ENCODE assay signal across 11 cellular contexts in genomic region chr16:57268804-57269800, GRCh38. TPM values are rescaled to one million over a fixed set of nuclear protein-coding genes. Genes with fewer than 3 reads are reported as not detected.
DNase-seq lines count a peak whose midpoint lies in the region; ATAC-seq and TF ChIP-seq lines count a peak whose summit lies in the region.
"Had no signal": no experiment of that assay in that cellular context is flagged by ENCODE, and none has a peak within 500 bp of the region (broad histone marks: within the 10 kb centered on the region; RNA-seq: fewer than 3 reads in every experiment).

No MANE protein-coding gene starts in this region.

- H3K9me3 Mint-ChIP-seq in T-helper 2 cell treated with Interferon-gamma antibody and Interleukin-4, amounts not matched to agents 5 μg/mL and 100 μg/mL, for 36 hours: no peaks in the 10 kb centered on the region
- H3K9me3 Mint-ChIP-seq in GM23338: no peaks in the 10 kb centered on the region
- H3K9me3 Mint-ChIP-seq: naive B cell had no signal

- H3K79me2 ChIP-seq in GM23338 (replicated peaks; ENCODE audit: insufficient read depth): no peaks in the 10 kb centered on the region

- 41 to 49% (median 46%) methylated on average over 13 to 14 of the region's 14 CpGs for WGBS in heart left ventricle, 4 donors

- H3K4me1 Mint-ChIP-seq in T-helper 2 cell treated with Interferon-gamma antibody and Interleukin-4, amounts not matched to agents 5 μg/mL and 100 μg/mL, for 36 hours (ENCODE audit: low read depth): peaks cover 30% of the 10 kb centered on the region
- peaks cover 16% of the 10 kb centered on the region for H3K4me1 Mint-ChIP-seq in GM23338

- DNase-seq in ELF-1 (ENCODE audit: low read depth, low spot score) (peak; percentile 54), heart left ventricle (peak; percentile 64 to 88 (median 76)), omental fat pad (ENCODE audit: low spot score) (no peak), GDM1 (lab: John Stamatoyannopoulos, UW) (no peak), medulla oblongata (ENCODE audit: extremely low spot score) (no peak), GM23338 (ENCODE audit: low spot score) (no peak)
- no peak for DNase-seq in T-helper 2 cell treated with Interferon-gamma antibody and Interleukin-4, amounts not matched to agents 5 μg/mL and 100 μg/mL, for 36 hours (ENCODE audit: low spot score)
- DNase-seq: naive B cell, NCI-H1417 treated with DMSO at 0.1 percent for 48 hours had no signal

- H3K27me3 Mint-ChIP-seq in T-helper 2 cell treated with Interferon-gamma antibody and Interleukin-4, amounts not matched to agents 5 μg/mL and 100 μg/mL, for 36 hours (ENCODE audit: low read depth): no peaks in the 10 kb centered on the region
- peaks cover 11% of the 10 kb centered on the region for H3K27me3 Mint-ChIP-seq in GM23338 (ENCODE audit: insufficient read depth, low read depth, poor library complexity)
- H3K27me3 Mint-ChIP-seq: naive B cell had no signal

- peak overlapping the region in 11 of 12 donors; percentile 31 to 82 (median 71) for H3K27ac ChIP-seq in heart left ventricle
- H3K27ac ChIP-seq in GM23338 (ENCODE audit: low read depth): no peak overlapping the region
- H3K27ac ChIP-seq: ascending aorta had no signal

- no peak overlapping the region for H3K4me3 Mint-ChIP-seq in T-helper 2 cell treated with Interferon-gamma antibody and Interleukin-4, amounts not matched to agents 5 μg/mL and 100 μg/mL, for 36 hours
- no peak overlapping the region for H3K4me3 Mint-ChIP-seq in GM23338

- H3K9me3 ChIP-seq in heart left ventricle: no peaks in the 10 kb centered on the region
- H3K9me3 ChIP-seq: ascending aorta had no signal

- H2AFZ ChIP-seq in GM23338: no peak overlapping the region

- TF ChIP-seq CTCF in heart left ventricle (IDR thresholded peaks at IDR 0.05) (no peak), omental fat pad (IDR thresholded peaks at IDR 0.05) (no peak), GM23338 (conservative IDR thresholded peaks at IDR 0.05; ENCODE audit: low read depth in 2 of 2) (no peak)

- H3K36me3 Mint-ChIP-seq in T-helper 2 cell treated with Interferon-gamma antibody and Interleukin-4, amounts not matched to agents 5 μg/mL and 100 μg/mL, for 36 hours (ENCODE audit: low read depth): no peaks in the 10 kb centered on the region
- no peaks in the 10 kb centered on the region for H3K36me3 Mint-ChIP-seq in GM23338 (ENCODE audit: low read depth)
- H3K36me3 Mint-ChIP-seq: naive B cell had no signal

- ATAC-seq in heart left ventricle (peak; percentile 69 to 89 (median 86)), omental fat pad (ENCODE audit: low FRiP score) (peak; percentile 64), HG02571 (IDR thresholded peaks at IDR 0.05; ENCODE audit: unreplicated experiment) (no peak), GM23338 (no peak)

- intact Hi-C loops in heart left ventricle (cut with DNase I): no loop called here

- TF ChIP-seq POLR2A in heart left ventricle (IDR thresholded peaks at IDR 0.05): peak in 1 of 2 donors; percentile 52

- no peaks in the 10 kb centered on the region for H3K9me2 ChIP-seq in GM23338 (ENCODE audit: insufficient read depth)

- H3K27ac Mint-ChIP-seq in T-helper 2 cell treated with Interferon-gamma antibody and Interleukin-4, amounts not matched to agents 5 μg/mL and 100 μg/mL, for 36 hours: peak overlapping the region; percentile 45
- no peak overlapping the region for H3K27ac Mint-ChIP-seq in GM23338
- H3K27ac Mint-ChIP-seq: naive B cell had no signal

- peaks cover 0 to 46% (median 22%) of the 10 kb centered on the region in 12 donors for H3K4me1 ChIP-seq in heart left ventricle
- 0 out of 2 replicates have a peak, but pooled peaks cover 6% of the 10 kb centered on the region for H3K4me1 ChIP-seq in GM23338 (ENCODE audit: insufficient read depth)

- H3K27me3 ChIP-seq in heart left ventricle (no peaks in the 10 kb centered on the region), GM23338 (ENCODE audit: insufficient read depth) (no peaks in the 10 kb centered on the region)
- H3K27me3 ChIP-seq: ascending aorta had no signal

- H3K4me3 ChIP-seq in heart left ventricle: no peak overlapping the region
- no peak overlapping the region for H3K4me3 ChIP-seq in GM23338
- H3K4me3 ChIP-seq: ascending aorta had no signal

- H3F3A ChIP-seq in GM23338 (replicated peaks; ENCODE audit: low read depth): no peaks in the 10 kb centered on the region

- no peaks in the 10 kb centered on the region for H3K36me3 ChIP-seq in heart left ventricle
- H3K36me3 ChIP-seq in GM23338 (ENCODE audit: insufficient read depth): no peaks in the 10 kb centered on the region
- H3K36me3 ChIP-seq: ascending aorta had no signal

- no peak overlapping the region for H3K4me2 ChIP-seq in GM23338

- H4K20me1 ChIP-seq in GM23338 (replicated peaks; ENCODE audit: insufficient read depth): no peaks in the 10 kb centered on the region

TF ChIP-seq in GM23338, 12 proteins besides CTCF, POLR2A, EP300 and RAD21 (continues in another document):
- TF ChIP-seq POLR2AphosphoS5 (IDR thresholded peaks at IDR 0.05; ENCODE audit: low read depth) (no peak), NANOG (IDR thresholded peaks at IDR 0.05; ENCODE audit: borderline replicate concordance) (no peak), ZNF331 (CRISPR knock-in tag; IDR thresholded peaks at IDR 0.05; ENCODE audit: low read depth) (no peak)
- TF ChIP-seq, protein P1, sequence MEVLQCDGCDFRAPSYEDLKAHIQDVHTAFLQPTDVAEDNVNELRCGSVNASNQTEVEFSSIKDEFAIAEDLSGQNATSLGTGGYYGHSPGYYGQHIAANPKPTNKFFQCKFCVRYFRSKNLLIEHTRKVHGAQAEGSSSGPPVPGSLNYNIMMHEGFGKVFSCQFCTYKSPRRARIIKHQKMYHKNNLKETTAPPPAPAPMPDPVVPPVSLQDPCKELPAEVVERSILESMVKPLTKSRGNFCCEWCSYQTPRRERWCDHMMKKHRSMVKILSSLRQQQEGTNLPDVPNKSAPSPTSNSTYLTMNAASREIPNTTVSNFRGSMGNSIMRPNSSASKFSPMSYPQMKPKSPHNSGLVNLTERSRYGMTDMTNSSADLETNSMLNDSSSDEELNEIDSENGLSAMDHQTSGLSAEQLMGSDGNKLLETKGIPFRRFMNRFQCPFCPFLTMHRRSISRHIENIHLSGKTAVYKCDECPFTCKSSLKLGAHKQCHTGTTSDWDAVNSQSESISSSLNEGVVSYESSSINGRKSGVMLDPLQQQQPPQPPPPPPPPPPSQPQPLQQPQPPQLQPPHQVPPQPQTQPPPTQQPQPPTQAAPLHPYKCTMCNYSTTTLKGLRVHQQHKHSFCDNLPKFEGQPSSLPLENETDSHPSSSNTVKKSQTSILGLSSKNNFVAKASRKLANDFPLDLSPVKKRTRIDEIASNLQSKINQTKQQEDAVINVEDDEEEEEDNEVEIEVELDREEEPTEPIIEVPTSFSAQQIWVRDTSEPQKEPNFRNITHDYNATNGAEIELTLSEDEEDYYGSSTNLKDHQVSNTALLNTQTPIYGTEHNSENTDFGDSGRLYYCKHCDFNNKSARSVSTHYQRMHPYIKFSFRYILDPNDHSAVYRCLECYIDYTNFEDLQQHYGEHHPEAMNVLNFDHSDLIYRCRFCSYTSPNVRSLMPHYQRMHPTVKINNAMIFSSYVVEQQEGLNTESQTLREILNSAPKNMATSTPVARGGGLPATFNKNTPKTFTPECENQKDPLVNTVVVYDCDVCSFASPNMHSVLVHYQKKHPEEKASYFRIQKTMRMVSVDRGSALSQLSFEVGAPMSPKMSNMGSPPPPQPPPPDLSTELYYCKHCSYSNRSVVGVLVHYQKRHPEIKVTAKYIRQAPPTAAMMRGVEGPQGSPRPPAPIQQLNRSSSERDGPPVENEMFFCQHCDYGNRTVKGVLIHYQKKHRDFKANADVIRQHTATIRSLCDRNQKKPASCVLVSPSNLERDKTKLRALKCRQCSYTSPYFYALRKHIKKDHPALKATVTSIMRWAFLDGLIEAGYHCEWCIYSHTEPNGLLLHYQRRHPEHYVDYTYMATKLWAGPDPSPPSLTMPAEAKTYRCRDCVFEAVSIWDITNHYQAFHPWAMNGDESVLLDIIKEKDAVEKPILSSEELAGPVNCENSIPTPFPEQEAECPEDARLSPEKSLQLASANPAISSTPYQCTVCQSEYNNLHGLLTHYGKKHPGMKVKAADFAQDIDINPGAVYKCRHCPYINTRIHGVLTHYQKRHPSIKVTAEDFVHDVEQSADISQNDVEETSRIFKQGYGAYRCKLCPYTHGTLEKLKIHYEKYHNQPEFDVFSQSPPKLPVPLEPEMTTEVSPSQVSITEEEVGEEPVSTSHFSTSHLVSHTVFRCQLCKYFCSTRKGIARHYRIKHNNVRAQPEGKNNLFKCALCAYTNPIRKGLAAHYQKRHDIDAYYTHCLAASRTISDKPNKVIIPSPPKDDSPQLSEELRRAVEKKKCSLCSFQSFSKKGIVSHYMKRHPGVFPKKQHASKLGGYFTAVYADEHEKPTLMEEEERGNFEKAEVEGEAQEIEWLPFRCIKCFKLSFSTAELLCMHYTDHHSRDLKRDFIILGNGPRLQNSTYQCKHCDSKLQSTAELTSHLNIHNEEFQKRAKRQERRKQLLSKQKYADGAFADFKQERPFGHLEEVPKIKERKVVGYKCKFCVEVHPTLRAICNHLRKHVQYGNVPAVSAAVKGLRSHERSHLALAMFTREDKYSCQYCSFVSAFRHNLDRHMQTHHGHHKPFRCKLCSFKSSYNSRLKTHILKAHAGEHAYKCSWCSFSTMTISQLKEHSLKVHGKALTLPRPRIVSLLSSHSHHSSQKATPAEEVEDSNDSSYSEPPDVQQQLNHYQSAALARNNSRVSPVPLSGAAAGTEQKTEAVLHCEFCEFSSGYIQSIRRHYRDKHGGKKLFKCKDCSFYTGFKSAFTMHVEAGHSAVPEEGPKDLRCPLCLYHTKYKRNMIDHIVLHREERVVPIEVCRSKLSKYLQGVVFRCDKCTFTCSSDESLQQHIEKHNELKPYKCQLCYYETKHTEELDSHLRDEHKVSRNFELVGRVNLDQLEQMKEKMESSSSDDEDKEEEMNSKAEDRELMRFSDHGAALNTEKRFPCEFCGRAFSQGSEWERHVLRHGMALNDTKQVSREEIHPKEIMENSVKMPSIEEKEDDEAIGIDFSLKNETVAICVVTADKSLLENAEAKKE (CRISPR knock-in tag; IDR thresholded peaks at IDR 0.05): no peak

RNA-seq across cellular contexts. Expression of gene PLLP, which starts 15.4 kb away (rescaled TPM):
- total RNA-seq in heart left ventricle (10 to 100 TPM in 1 of 9 donors, 1 to 10 TPM in 8; 2.0 to 14.8 (median 2.4) TPM), omental fat pad (10 to 100 TPM in 3 of 4 donors, 1 to 10 TPM in 1; 9.0 to 49.1 (median 12.2) TPM)
- polyA plus RNA-seq in heart left ventricle (10 to 100 TPM in 1 of 2 donors, 1 to 10 TPM in 1; 8.2 to 10.4 TPM), GM23338 (2016; fragmentation: Nextera tagmentation; extraction: Ambion mirVana) (1.3 and 1.9 TPM in 2 replicates)
- 2.1 and 6.1 TPM in 2 replicates for total RNA-seq in GM23338 (2014; rRNA removed; shearing (Covaris generic))

RNA-seq across cellular contexts. Expression of gene ARL2BP, which starts 24.0 kb away (rescaled TPM):
- 10 to 100 TPM; 43.9 to 68.8 (median 52.1) TPM for total RNA-seq in heart left ventricle
- polyA plus RNA-seq in heart left ventricle: 10 to 100 TPM; 40.3 to 83.5 TPM
- total RNA-seq in omental fat pad: 10 to 100 TPM; 48.8 to 67.3 (median 65.0) TPM
- 13.2 and 13.4 TPM in 2 replicates for total RNA-seq in GM23338 (2014; rRNA removed; shearing (Covaris generic))
- polyA plus RNA-seq in GM23338 (2016; fragmentation: Nextera tagmentation; extraction: Ambion mirVana): 10.3 and 10.9 TPM in 2 replicates

Comparison
In these comparisons a context has a peak if more than half of its experiments do, and no peak if none do; other contexts are left out.
1. DNase-seq: peak in ELF-1 (single experiment) and heart left ventricle (5 of 5); none in T-helper 2 cell treated with Interferon-gamma antibody and Interleukin-4, amounts not matched to agents 5 μg/mL and 100 μg/mL, for 36 hours (single experiment), omental fat pad (single experiment), GDM1 (single experiment), medulla oblongata (single experiment) and GM23338 (single experiment).
2. ATAC-seq: peak in heart left ventricle (4 of 4) and omental fat pad (single experiment); none in HG02571 (single experiment) and GM23338 (single experiment).